Comparison of ENCODE assay signal across 2 cellular contexts in the genomic region with DNA sequence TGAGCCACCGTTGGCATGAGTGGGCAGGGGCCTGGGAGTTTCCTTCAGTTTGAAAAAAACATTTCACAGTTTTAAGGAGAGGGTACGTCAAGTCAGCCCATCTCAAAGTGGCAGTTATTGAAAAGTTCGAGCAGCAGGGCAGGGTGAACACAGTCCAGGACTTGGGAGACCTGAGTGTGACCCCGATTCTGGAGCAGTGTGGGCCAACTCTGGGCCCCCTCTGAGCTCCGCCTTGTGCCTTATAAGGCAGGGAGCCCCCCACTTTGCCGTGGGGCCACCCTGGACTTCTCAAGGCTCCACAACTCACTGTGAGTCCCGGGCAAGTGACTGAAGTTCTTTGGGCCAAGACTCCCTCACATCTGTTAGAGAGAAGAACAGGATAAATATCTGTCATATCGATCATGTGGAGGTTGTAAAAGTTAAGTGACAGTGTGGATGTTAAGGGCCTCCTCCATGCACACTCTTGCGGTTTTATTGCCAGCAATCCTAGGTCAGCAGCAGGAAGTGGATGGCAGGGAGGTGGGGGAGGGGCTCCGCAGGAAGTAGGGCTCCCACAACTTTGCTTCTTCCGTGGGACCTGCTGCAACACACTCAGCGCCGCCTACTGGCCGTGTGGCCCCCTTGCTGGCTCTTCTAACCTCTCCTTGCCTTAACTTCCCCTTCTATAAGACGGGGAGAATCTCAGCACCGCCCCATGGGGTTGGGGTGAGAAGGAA.
TF ChIP-seq lines count a peak whose summit lies in the region.

No MANE protein-coding gene starts in this region.

TF ChIP-seq in GM12878, 131 proteins besides CTCF, POLR2A, EP300 and RAD21 (continued from another document):
- 0 out of 2 replicates have a peak, but pooled peaks have one; percentile 29 for TF ChIP-seq EED (IDR thresholded peaks at IDR 0.05; ENCODE audit: low read depth)

TF ChIP-seq in liver, 16 proteins besides CTCF, POLR2A, EP300 and RAD21 (continued from another document):
- TF ChIP-seq EGR1 (IDR thresholded peaks at IDR 0.05; ENCODE audit: low read depth in 2 of 2) (no peak), JUND (IDR thresholded peaks at IDR 0.05) (no peak), FOXA1 (IDR thresholded peaks at IDR 0.05) (no peak), HNF4A (conservative IDR thresholded peaks at IDR 0.05) (no peak), NR2F2 (IDR thresholded peaks at IDR 0.05) (no peak), RXRA (IDR thresholded peaks at IDR 0.05) (no peak), FOXA2 (IDR thresholded peaks at IDR 0.05) (no peak), GABPA (IDR thresholded peaks at IDR 0.05 in 1 of 2, conservative IDR thresholded peaks at IDR 0.05 in 1 of 2) (no peak)
- TF ChIP-seq, protein P1, sequence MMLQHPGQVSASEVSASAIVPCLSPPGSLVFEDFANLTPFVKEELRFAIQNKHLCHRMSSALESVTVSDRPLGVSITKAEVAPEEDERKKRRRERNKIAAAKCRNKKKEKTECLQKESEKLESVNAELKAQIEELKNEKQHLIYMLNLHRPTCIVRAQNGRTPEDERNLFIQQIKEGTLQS (IDR thresholded peaks at IDR 0.05), result no peak
- TF ChIP-seq, protein P2, sequence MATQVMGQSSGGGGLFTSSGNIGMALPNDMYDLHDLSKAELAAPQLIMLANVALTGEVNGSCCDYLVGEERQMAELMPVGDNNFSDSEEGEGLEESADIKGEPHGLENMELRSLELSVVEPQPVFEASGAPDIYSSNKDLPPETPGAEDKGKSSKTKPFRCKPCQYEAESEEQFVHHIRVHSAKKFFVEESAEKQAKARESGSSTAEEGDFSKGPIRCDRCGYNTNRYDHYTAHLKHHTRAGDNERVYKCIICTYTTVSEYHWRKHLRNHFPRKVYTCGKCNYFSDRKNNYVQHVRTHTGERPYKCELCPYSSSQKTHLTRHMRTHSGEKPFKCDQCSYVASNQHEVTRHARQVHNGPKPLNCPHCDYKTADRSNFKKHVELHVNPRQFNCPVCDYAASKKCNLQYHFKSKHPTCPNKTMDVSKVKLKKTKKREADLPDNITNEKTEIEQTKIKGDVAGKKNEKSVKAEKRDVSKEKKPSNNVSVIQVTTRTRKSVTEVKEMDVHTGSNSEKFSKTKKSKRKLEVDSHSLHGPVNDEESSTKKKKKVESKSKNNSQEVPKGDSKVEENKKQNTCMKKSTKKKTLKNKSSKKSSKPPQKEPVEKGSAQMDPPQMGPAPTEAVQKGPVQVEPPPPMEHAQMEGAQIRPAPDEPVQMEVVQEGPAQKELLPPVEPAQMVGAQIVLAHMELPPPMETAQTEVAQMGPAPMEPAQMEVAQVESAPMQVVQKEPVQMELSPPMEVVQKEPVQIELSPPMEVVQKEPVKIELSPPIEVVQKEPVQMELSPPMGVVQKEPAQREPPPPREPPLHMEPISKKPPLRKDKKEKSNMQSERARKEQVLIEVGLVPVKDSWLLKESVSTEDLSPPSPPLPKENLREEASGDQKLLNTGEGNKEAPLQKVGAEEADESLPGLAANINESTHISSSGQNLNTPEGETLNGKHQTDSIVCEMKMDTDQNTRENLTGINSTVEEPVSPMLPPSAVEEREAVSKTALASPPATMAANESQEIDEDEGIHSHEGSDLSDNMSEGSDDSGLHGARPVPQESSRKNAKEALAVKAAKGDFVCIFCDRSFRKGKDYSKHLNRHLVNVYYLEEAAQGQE (IDR thresholded peaks at IDR 0.05), result no peak
- TF ChIP-seq, protein P3, sequence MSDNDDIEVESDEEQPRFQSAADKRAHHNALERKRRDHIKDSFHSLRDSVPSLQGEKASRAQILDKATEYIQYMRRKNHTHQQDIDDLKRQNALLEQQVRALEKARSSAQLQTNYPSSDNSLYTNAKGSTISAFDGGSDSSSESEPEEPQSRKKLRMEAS (IDR thresholded peaks at IDR 0.05), result no peak
